ENCODE assay signal across 4 cellular contexts in the genomic region with DNA sequence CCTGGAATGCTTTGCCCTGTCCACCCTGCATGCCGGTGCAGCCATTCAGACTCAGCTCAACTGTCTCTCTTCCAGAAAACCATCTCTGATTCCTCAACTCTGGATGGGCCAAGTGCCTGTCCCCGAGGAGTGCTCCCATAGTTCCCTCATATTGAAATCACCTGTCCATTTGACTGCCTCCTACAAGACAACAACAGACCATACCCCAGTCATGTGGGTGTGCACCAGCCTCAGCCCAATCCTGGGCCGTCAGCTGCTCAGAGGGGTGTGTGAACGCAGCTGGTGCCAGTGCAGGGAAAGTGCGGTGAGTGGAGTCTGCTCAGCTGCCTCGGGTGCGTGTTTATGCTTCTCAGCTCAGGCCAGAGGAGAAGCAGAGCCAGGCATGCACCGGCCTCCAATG. TPM values are rescaled to one million over a fixed set of nuclear protein-coding genes. Genes with fewer than 3 reads are reported as not detected.
"Had no signal": no experiment of that assay in that cellular context is flagged by ENCODE, and none has a peak within 500 bp of the region (broad histone marks: within the 10 kb centered on the region; RNA-seq: fewer than 3 reads in every experiment).

No MANE protein-coding gene starts in this region.

RNA-seq across cellular contexts. Expression of a gene that starts 41.5 kb away (rescaled TPM):
- total RNA-seq: MCF 10A, OCI-LY7, PC-9, Right ventricle myocardium inferior had no signal
